33 cellular contexts compared by ENCODE assay signal in genomic region chr1:60637651-60638050, GRCh38.
A peak's percentile ranks its signal among the peaks of the same experiment; 100 is the strongest.
DNase-seq lines count a peak whose midpoint lies in the region; ATAC-seq and TF ChIP-seq lines count a peak whose summit lies in the region.
"Had no signal": no experiment of that assay in that cellular context is flagged by ENCODE, and none has a peak within 500 bp of the region (broad histone marks: within the 10 kb centered on the region; RNA-seq: fewer than 3 reads in every experiment).

No MANE protein-coding gene starts in this region.

- H3K36me3 ChIP-seq in BE2C (no peaks in the 10 kb centered on the region), RWPE2 (ENCODE audit: low read depth) (peaks cover 13% of the 10 kb centered on the region)
- H3K36me3 ChIP-seq: BLaER1 treated with 17β-estradiol and CSF1 and Interleukin-3, amounts not matched to agents 10 nM and 100 nM; gastrocnemius medialis; tibial artery; vagina had no signal

- no peaks in the 10 kb centered on the region for H3K4me1 ChIP-seq in BE2C
- H3K4me1 ChIP-seq in RWPE2 (ENCODE audit: insufficient read depth, poor library complexity, severe bottlenecking), result peaks cover 26% of the 10 kb centered on the region
- H3K4me1 ChIP-seq: BLaER1 treated with 17β-estradiol and CSF1 and Interleukin-3, amounts not matched to agents 10 nM and 100 nM; gastrocnemius medialis; psoas muscle; tibial artery; vagina had no signal

- TF ChIP-seq CTCF in BE2C (IDR thresholded peaks at IDR 0.05; ENCODE audit: low read depth, low read length) (no peak), RWPE2 (IDR thresholded peaks at IDR 0.05; ENCODE audit: poor library complexity, severe bottlenecking) (no peak), epithelial cell of esophagus (IDR thresholded peaks at IDR 0.05; ENCODE audit: insufficient read depth, low read depth, low read length, missing control alignments) (no peak)

- H3K9me3 ChIP-seq in BE2C (no peaks in the 10 kb centered on the region), RWPE2 (ENCODE audit: severe bottlenecking) (no peaks in the 10 kb centered on the region)
- H3K9me3 ChIP-seq: BLaER1 treated with 17β-estradiol and CSF1 and Interleukin-3, amounts not matched to agents 10 nM and 100 nM; gastrocnemius medialis; psoas muscle; tibial artery; vagina had no signal

- ATAC-seq in RWPE2 (ENCODE audit: low read depth), result peak; percentile 35; the same call in 1 of the 3 replicates
- no peak for ATAC-seq in HG03520 (IDR thresholded peaks at IDR 0.05; ENCODE audit: unreplicated experiment)
- ATAC-seq in stimulated activated naive CD8-positive, alpha-beta T cell treated with anti-CD3 and anti-CD28 coated beads, Interleukin-15, Interleukin-2, amounts not matched to agents 100 U/mL and 50 U/mL, for 24 hours, result no peak
- ATAC-seq: activated CD4-positive, CD25-positive, alpha-beta regulatory T cell treated with anti-CD3 and anti-CD28 coated beads, Interleukin-2, amount 50 U/mL, for 24 hours; activated naive CD8-positive, alpha-beta T cell treated with anti-CD3 and anti-CD28 coated beads, Interleukin-2, amount 50 U/mL, for 24 hours; activated T-cell treated with anti-CD3 and anti-CD28 coated beads, Interleukin-2, amount 50 U/mL, for 72 hours; gastrocnemius medialis; naive thymus-derived CD8-positive, alpha-beta T cell; psoas muscle; sciatic nerve had no signal

- no peak overlapping the region for H3K27ac ChIP-seq in RWPE2 (ENCODE audit: poor library complexity, severe bottlenecking)
- H3K27ac ChIP-seq: BLaER1 treated with 17β-estradiol and CSF1 and Interleukin-3, amounts not matched to agents 10 nM and 100 nM; dorsolateral prefrontal cortex; gastrocnemius medialis; psoas muscle; tibial artery; vagina had no signal

- H3K4me3 ChIP-seq in BE2C (ENCODE audit: low read depth, low read length) (no peak overlapping the region), RWPE2 (ENCODE audit: severe bottlenecking) (no peak overlapping the region), epithelial cell of esophagus (ENCODE audit: low read length) (no peak overlapping the region)
- H3K4me3 ChIP-seq: BLaER1 treated with 17β-estradiol and CSF1 and Interleukin-3, amounts not matched to agents 10 nM and 100 nM; dorsolateral prefrontal cortex; gastrocnemius medialis; psoas muscle; tibial artery; vagina had no signal

- DNase-seq in BE2C, result peak; percentile 8
- DNase-seq in NCI-H1105 treated with DMSO at 0.1 percent for 48 hours (lab: John Stamatoyannopoulos, UW), result peak; percentile 56
- DNase-seq in RWPE2 (ENCODE audit: low spot score), result no peak
- DNase-seq in epithelial cell of esophagus (ENCODE audit: low read depth), result peak; percentile 14
- DNase-seq in HuH-7 (ENCODE audit: low spot score), result no peak
- no peak for DNase-seq in stimulated activated naive CD8-positive, alpha-beta T cell treated with anti-CD3 and anti-CD28 coated beads, Interleukin-15, Interleukin-2, amounts not matched to agents 100 U/mL and 50 U/mL, for 24 hours
- DNase-seq: activated CD4-positive, alpha-beta T cell treated with anti-CD3 and anti-CD28 coated beads, Interleukin-2, amount 50 U/mL, for 48 hours; activated naive CD4-positive, alpha-beta T cell; activated naive CD8-positive, alpha-beta T cell treated with anti-CD3 and anti-CD28 coated beads, Interleukin-2, amount 50 U/mL, for 24 hours; activated T-cell treated with anti-CD3 and anti-CD28 coated beads, Interleukin-2, amount 50 U/mL, for 72 hours; DMS53; dorsolateral prefrontal cortex; gastrocnemius medialis; H9; Kasumi-1; kidney glomerular epithelial cell; midbrain; MV-4-11; naive thymus-derived CD8-positive, alpha-beta T cell; NCI-H1694 treated with DMSO at 0.1 percent for 48 hours; NCI-H2227 treated with DMSO at 0.1 percent for 48 hours; NCI-H82; occipital lobe; psoas muscle; stimulated activated CD4-positive, alpha-beta T cell treated with anti-CD3 and anti-CD28 coated beads, Interleukin-12 subunit alpha, Interleukin-12 subunit beta, amount 100 ng/mL, for 4 hours; stimulated activated CD4-positive, alpha-beta T cell treated with anti-CD3 and anti-CD28 coated beads, Interleukin-4, amount 100 ng/mL, for 1 hour; T-helper 2 cell; tibial artery had no signal

- no peaks in the 10 kb centered on the region for H3K27me3 ChIP-seq in BE2C
- no peaks in the 10 kb centered on the region for H3K27me3 ChIP-seq in RWPE2 (ENCODE audit: insufficient read depth, poor library complexity, severe bottlenecking)
- H3K27me3 ChIP-seq: BLaER1 treated with 17β-estradiol and CSF1 and Interleukin-3, amounts not matched to agents 10 nM and 100 nM; gastrocnemius medialis; tibial artery; vagina had no signal

Comparison
In these comparisons a context has a peak if more than half of its experiments do, and no peak if none do; other contexts are left out.
1. DNase-seq: peak in BE2C (single experiment), NCI-H1105 treated with DMSO at 0.1 percent for 48 hours (single experiment) and epithelial cell of esophagus (single experiment); none in RWPE2 (single experiment), HuH-7 (single experiment) and stimulated activated naive CD8-positive, alpha-beta T cell treated with anti-CD3 and anti-CD28 coated beads, Interleukin-15, Interleukin-2, amounts not matched to agents 100 U/mL and 50 U/mL, for 24 hours (single experiment).